ENCODE assay signal across 8 cellular contexts in the genomic region with DNA sequence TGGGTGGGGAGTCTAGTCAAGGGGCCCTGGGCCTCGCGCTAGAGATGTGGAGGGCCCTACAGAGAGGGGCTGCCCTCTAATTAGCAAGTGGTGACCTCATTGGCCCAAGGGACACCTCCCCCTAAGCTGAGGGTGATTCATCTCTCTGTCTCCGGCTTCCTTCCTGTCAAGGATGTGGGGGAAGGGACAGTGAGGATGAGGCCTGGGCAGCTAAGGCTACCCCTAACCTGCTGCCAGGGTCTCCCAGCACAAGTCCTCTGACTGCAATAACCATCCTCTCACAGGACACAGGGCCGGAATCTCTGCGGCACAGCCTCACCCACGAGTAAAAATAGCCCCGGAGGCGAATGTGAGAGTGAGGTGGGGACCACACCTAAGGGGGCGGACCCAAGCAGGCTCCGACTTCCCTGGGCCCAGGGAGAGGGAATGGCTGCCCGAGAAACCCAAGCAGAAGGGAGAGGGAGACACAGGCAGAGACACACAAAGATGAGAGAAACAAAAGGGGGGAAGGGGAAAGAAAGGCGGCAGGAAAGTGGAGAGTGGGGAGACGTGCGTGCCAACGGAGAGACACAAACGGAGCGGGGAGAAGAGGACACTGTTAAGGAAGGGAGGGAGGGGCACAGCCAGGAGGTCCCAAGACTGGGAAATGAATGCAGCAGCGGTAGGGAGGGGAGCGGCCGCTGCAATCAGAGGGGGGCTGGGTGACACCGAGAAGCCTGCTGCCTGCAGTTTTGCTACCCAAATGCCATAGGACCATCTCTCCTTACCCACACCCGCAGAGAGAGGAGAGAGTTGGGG. TPM values are rescaled to one million over a fixed set of nuclear protein-coding genes. Genes with fewer than 3 reads are reported as not detected.
DNase-seq lines count a peak whose midpoint lies in the region; ATAC-seq and TF ChIP-seq lines count a peak whose summit lies in the region.

No MANE protein-coding gene starts in this region.

- no peaks in the 10 kb centered on the region for H3K9me3 ChIP-seq in endocrine pancreas (ENCODE audit: control insufficient read depth, low read length)
- H3K9me3 ChIP-seq in mucosa of rectum (ENCODE audit: control insufficient read depth in 2 of 2, low read length in 2 of 2): no peaks in the 10 kb centered on the region
- H3K9me3 ChIP-seq in thoracic aorta: no peaks in the 10 kb centered on the region

- H3K27me3 ChIP-seq in endocrine pancreas (ENCODE audit: control insufficient read depth, insufficient read depth, low read length): no peaks in the 10 kb centered on the region
- H3K27me3 ChIP-seq in mucosa of rectum (ENCODE audit: control insufficient read depth in 2 of 2, insufficient read depth in 2 of 2, low read length in 2 of 2): no peaks in the 10 kb centered on the region
- no peaks in the 10 kb centered on the region for H3K27me3 ChIP-seq in thoracic aorta (replicated peaks; ENCODE audit: insufficient read depth)

- H3K4me3 ChIP-seq in NB4 (ENCODE audit: low read depth, low read length) (peak overlapping the region; percentile 100), endocrine pancreas (ENCODE audit: control insufficient read depth, insufficient read depth, low read length) (peak overlapping the region; percentile 87), mucosa of rectum (ENCODE audit: low read length in 2 of 2) (peak overlapping the region; percentile 96 to 99), thoracic aorta (peak overlapping the region; percentile 92)

- peak; percentile 59 for TF ChIP-seq POLR2A in NB4 (IDR thresholded peaks at IDR 0.05; ENCODE audit: extremely low read depth, insufficient read length)

- DNase-seq in NCI-H82 (lab: John Stamatoyannopoulos, UW): peak; percentile 57
- no peak for DNase-seq in NCI-H82 treated with DMSO at 0.1 percent for 48 hours (lab: John Stamatoyannopoulos, UW; ENCODE audit: unreplicated experiment)
- peak; percentile 95 for DNase-seq in NB4 (ENCODE audit: low read depth)
- peak; percentile 32 to 33 for DNase-seq in activated CD4-positive, alpha-beta T cell treated with anti-CD3 and anti-CD28 coated beads, Interleukin-2, amount 50 U/mL, for 4 hours
- no peak for DNase-seq in thoracic aorta (ENCODE audit: low spot score)

- peaks cover 4% of the 10 kb centered on the region for H3K36me3 ChIP-seq in endocrine pancreas (ENCODE audit: control insufficient read depth, insufficient read depth, low read length)
- H3K36me3 ChIP-seq in mucosa of rectum (ENCODE audit: control insufficient read depth in 2 of 2, insufficient read depth in 2 of 2, low read length in 2 of 2): peaks cover 29 to 34% of the 10 kb centered on the region in 2 donors
- H3K36me3 ChIP-seq in thoracic aorta: peaks cover 30% of the 10 kb centered on the region

- ATAC-seq in thoracic aorta (ENCODE audit: insufficient number of reproducible peaks, low FRiP score, low read depth): no peak
- ATAC-seq in GM21717 (IDR thresholded peaks at IDR 0.05; ENCODE audit: unreplicated experiment): no peak

- TF ChIP-seq CTCF in NB4 (IDR thresholded peaks at IDR 0.05; ENCODE audit: low read depth, low read length): no peak
- no peak for TF ChIP-seq CTCF in thoracic aorta (IDR thresholded peaks at IDR 0.05)

- peak overlapping the region; percentile 98 for H3K9ac ChIP-seq in endocrine pancreas (ENCODE audit: control insufficient read depth, insufficient read depth, low read length)
- peak overlapping the region; percentile 92 to 98 for H3K9ac ChIP-seq in mucosa of rectum (ENCODE audit: low read depth in 1 of 2, low read length in 2 of 2)

- H3K4me1 ChIP-seq in endocrine pancreas (ENCODE audit: control insufficient read depth, insufficient read depth, low read length): peaks cover 4% of the 10 kb centered on the region
- peaks cover 46 to 47% of the 10 kb centered on the region in 2 donors for H3K4me1 ChIP-seq in mucosa of rectum (ENCODE audit: control insufficient read depth in 2 of 2, insufficient read depth in 2 of 2, low read length in 2 of 2)
- H3K4me1 ChIP-seq in thoracic aorta (ENCODE audit: control insufficient read depth in 1 of 2, low read depth in 2 of 2): peaks cover 24 to 46% of the 10 kb centered on the region in 2 donors

- H3K27ac ChIP-seq in mucosa of rectum (ENCODE audit: low read depth in 2 of 2, low read length in 2 of 2) (peak overlapping the region; percentile 96 to 97), thoracic aorta (peak overlapping the region; percentile 89 to 96)

RNA-seq across cellular contexts. Expression of a gene that starts 1.4 kb away (rescaled TPM):
- total RNA-seq in thoracic aorta: 100 to 1,000 TPM; 222 to 251 TPM

RNA-seq across cellular contexts. Expression of a gene that starts 4.9 kb away (rescaled TPM):
- total RNA-seq in thoracic aorta: 10 to 100 TPM in 1 of 2 donors, 1 to 10 TPM in 1; 5.7 to 10.5 TPM

RNA-seq across cellular contexts. Expression of a gene that starts 5.8 kb away (rescaled TPM):
- total RNA-seq in thoracic aorta: 100 to 1,000 TPM; 136 TPM

RNA-seq across cellular contexts. Expression of a gene that starts 11.7 kb away (rescaled TPM):
- total RNA-seq in thoracic aorta: not detected

RNA-seq across cellular contexts. Expression of a gene that starts 13.4 kb away (rescaled TPM):
- not detected for total RNA-seq in thoracic aorta

Comparison
In these comparisons a context has a peak if more than half of its experiments do, and no peak if none do; other contexts are left out.
1. DNase-seq: peak in NCI-H82 (single experiment), NB4 (single experiment) and activated CD4-positive, alpha-beta T cell treated with anti-CD3 and anti-CD28 coated beads, Interleukin-2, amount 50 U/mL, for 4 hours (2 of 2); none in NCI-H82 treated with DMSO at 0.1 percent for 48 hours (single experiment) and thoracic aorta (single experiment).
2. Peak in every context shown above with its lines, with median percentiles within 50 percentile points of each other: H3K4me3 ChIP-seq.